In genomic region chr19:39497850-39498261, GRCh38 we compare ENCODE assay signal across 7 cellular contexts. TPM values are rescaled to one million over a fixed set of nuclear protein-coding genes. Genes with fewer than 3 reads are reported as not detected.
DNase-seq lines count a peak whose midpoint lies in the region; ATAC-seq, FAIRE-seq and TF ChIP-seq lines count a peak whose summit lies in the region.

No MANE protein-coding gene starts in this region.

- H4K20me1 ChIP-seq in Loucy (ENCODE audit: insufficient read depth, low read length, poor library complexity, severe bottlenecking), result no peaks in the 10 kb centered on the region

- H3K4me3 ChIP-seq in Loucy (ENCODE audit: low read length, poor library complexity, severe bottlenecking) (peak overlapping the region; percentile 75), ectodermal cell (ENCODE audit: insufficient read depth, low read depth, low read length) (peak overlapping the region; percentile 11), kidney (ENCODE audit: low read length in 2 of 2) (no peak overlapping the region)

- H3K9ac ChIP-seq in Loucy (ENCODE audit: low read depth, low read length, poor library complexity, severe bottlenecking) (peak overlapping the region; percentile 77), kidney (ENCODE audit: low read length in 2 of 2) (no peak overlapping the region)

- POLR2A ChIA-PET in RWPE1 (lab: Yijun Ruan, JAX; ENCODE audit: low non-redundant PET), result interaction anchor here (0.7 kb wide), 1 partner anchor 62 kb away, joined by 3 read pairs; the partner anchor contains the start of gene RPS16

- H2AFZ ChIP-seq in Loucy (ENCODE audit: low read length), result peak overlapping the region; percentile 93

- DNase-seq in ELR (ENCODE audit: low read depth) (peak; percentile 49), RWPE1 (ENCODE audit: low spot score) (no peak), kidney (no peak)
- no peak for DNase-seq in natural killer cell treated with Interleukin-12 subunit alpha and Interleukin-12 subunit beta and Interleukin-15 and Interleukin-18, amount 100 ng/mL, for 72 hours (ENCODE audit: low spot score)

- peaks cover 7% of the 10 kb centered on the region for H3K4me1 ChIP-seq in Loucy (ENCODE audit: insufficient read depth, low read length, poor library complexity, severe bottlenecking)
- H3K4me1 ChIP-seq in ectodermal cell (ENCODE audit: control insufficient read depth, insufficient read depth, low read length), result peaks cover 6% of the 10 kb centered on the region
- H3K4me1 ChIP-seq in kidney (ENCODE audit: control insufficient read depth in 1 of 2, insufficient read depth in 1 of 2, low read depth in 1 of 2, low read length in 2 of 2), result peaks cover 0 to 5% of the 10 kb centered on the region in 2 donors

- peak overlapping the region; percentile 67 for H3K4me3 Mint-ChIP-seq in natural killer cell treated with Interleukin-12 subunit alpha and Interleukin-12 subunit beta and Interleukin-15 and Interleukin-18, amount 100 ng/mL, for 72 hours

- H3K9me3 ChIP-seq in Loucy (ENCODE audit: insufficient read depth, low read depth, low read length) (no peaks in the 10 kb centered on the region), ectodermal cell (ENCODE audit: control insufficient read depth, low read length) (no peaks in the 10 kb centered on the region), kidney (ENCODE audit: control insufficient read depth in 1 of 2, low read length in 2 of 2) (no peaks in the 10 kb centered on the region)

- H3K27ac Mint-ChIP-seq in natural killer cell treated with Interleukin-12 subunit alpha and Interleukin-12 subunit beta and Interleukin-15 and Interleukin-18, amount 100 ng/mL, for 72 hours, result no peak overlapping the region

- H3K36me3 ChIP-seq in Loucy (ENCODE audit: insufficient read depth, low read length) (no peaks in the 10 kb centered on the region), ectodermal cell (ENCODE audit: control insufficient read depth, insufficient read depth, low read length) (no peaks in the 10 kb centered on the region), kidney (ENCODE audit: control insufficient read depth in 1 of 2, insufficient read depth in 2 of 2, low read length in 2 of 2) (no peaks in the 10 kb centered on the region)

- H3F3A ChIP-seq in Loucy (ENCODE audit: low read depth), result no peaks in the 10 kb centered on the region

- no peaks in the 10 kb centered on the region for H3K36me3 Mint-ChIP-seq in natural killer cell treated with Interleukin-12 subunit alpha and Interleukin-12 subunit beta and Interleukin-15 and Interleukin-18, amount 100 ng/mL, for 72 hours

- no peak for FAIRE-seq in kidney (lab: Jason Lieb, UNC)

- no peaks in the 10 kb centered on the region for H3K79me2 ChIP-seq in Loucy (ENCODE audit: insufficient read depth, low read length)

- WGBS in ectodermal cell, 2 experiments, result 0 to 1% methylated on average over 23 of the region's 23 CpGs

- H3K27ac ChIP-seq in RWPE1 (no peak overlapping the region), ectodermal cell (ENCODE audit: insufficient read depth, low read depth, low read length, poor library complexity, severe bottlenecking) (peak overlapping the region; percentile 64), kidney (ENCODE audit: low read depth in 2 of 2, low read length in 2 of 2) (no peak overlapping the region)

- CTCF ChIA-PET in RWPE1 (lab: Yijun Ruan, JAX), result interaction anchor here (0.6 to 2.2 kb wide), 6 partner anchors 17 to 57 kb away, joined by 3 to 11 read pairs (median 4); partner anchors contain the start of genes EID2 and SELENOV

- H3K9me3 Mint-ChIP-seq in natural killer cell treated with Interleukin-12 subunit alpha and Interleukin-12 subunit beta and Interleukin-15 and Interleukin-18, amount 100 ng/mL, for 72 hours, result no peaks in the 10 kb centered on the region

- intact Hi-C loops in kidney (cut with DNase I), result no loop called here

- H3K9me2 ChIP-seq in Loucy (replicated peaks; ENCODE audit: low read depth, low read length), result no peaks in the 10 kb centered on the region

- peaks cover 30 to 41% of the 10 kb centered on the region in 2 donors for H3K27me3 Mint-ChIP-seq in natural killer cell treated with Interleukin-12 subunit alpha and Interleukin-12 subunit beta and Interleukin-15 and Interleukin-18, amount 100 ng/mL, for 72 hours

- TF ChIP-seq CTCF in Loucy (conservative IDR thresholded peaks at IDR 0.05; ENCODE audit: low read length) (peak; percentile 53), RWPE1 (conservative IDR thresholded peaks at IDR 0.05; ENCODE audit: low read depth) (peak; percentile 36; the same call in 1 of the 2 replicates), kidney (IDR thresholded peaks at IDR 0.05; ENCODE audit: borderline replicate concordance, extremely low read depth, insufficient read depth) (no peak)

- ATAC-seq in natural killer cell treated with Interleukin-12 subunit alpha and Interleukin-12 subunit beta and Interleukin-15 and Interleukin-18, amount 100 ng/mL, for 72 hours, result peak; percentile 14 to 46
- no peak for ATAC-seq in HG03521 (IDR thresholded peaks at IDR 0.05; ENCODE audit: unreplicated experiment)

- peak overlapping the region; percentile 86 for H3K4me2 ChIP-seq in Loucy (ENCODE audit: low read depth, low read length, poor library complexity, severe bottlenecking)

- no peaks in the 10 kb centered on the region for H3K27me3 ChIP-seq in Loucy (ENCODE audit: insufficient read depth, low read length, poor library complexity, severe bottlenecking)
- peaks cover 54% of the 10 kb centered on the region for H3K27me3 ChIP-seq in ectodermal cell (ENCODE audit: control insufficient read depth, insufficient read depth, low read length, poor library complexity, severe bottlenecking)

- peaks cover 14 to 15% of the 10 kb centered on the region in 2 donors for H3K4me1 Mint-ChIP-seq in natural killer cell treated with Interleukin-12 subunit alpha and Interleukin-12 subunit beta and Interleukin-15 and Interleukin-18, amount 100 ng/mL, for 72 hours (ENCODE audit: low read depth in 2 of 2)

RNA-seq across cellular contexts. Expression of gene DLL3, which starts 0.9 kb away (rescaled TPM):
- 7.9 TPM for polyA plus RNA-seq in ectodermal cell (2013, experiment 1 of 4)
- 4.3 TPM for polyA plus RNA-seq in ectodermal cell (2013, experiment 2 of 4)
- polyA plus RNA-seq in ectodermal cell (2013, experiment 3 of 4), result 9.9 TPM
- 13.3 TPM for polyA plus RNA-seq in ectodermal cell (2013, experiment 4 of 4)
- under 1 TPM; 0.21 to 0.92 TPM for total RNA-seq in natural killer cell treated with Interleukin-12 subunit alpha and Interleukin-12 subunit beta and Interleukin-15 and Interleukin-18, amount 100 ng/mL, for 72 hours
- total RNA-seq in kidney, result 0.13 TPM
- polyA plus RNA-seq in kidney (ENCODE audit: insufficient read depth, low read depth, low replicate concordance), result 0.17 TPM

RNA-seq across cellular contexts. Expression of gene SELENOV, which starts 17.1 kb away (rescaled TPM):
- polyA plus RNA-seq in ectodermal cell (2013, experiment 1 of 4), result 3.5 TPM
- 4.1 TPM for polyA plus RNA-seq in ectodermal cell (2013, experiment 2 of 4)
- polyA plus RNA-seq in ectodermal cell (2013, experiment 3 of 4), result 4.1 TPM
- 3.2 TPM for polyA plus RNA-seq in ectodermal cell (2013, experiment 4 of 4)
- not detected for total RNA-seq in natural killer cell treated with Interleukin-12 subunit alpha and Interleukin-12 subunit beta and Interleukin-15 and Interleukin-18, amount 100 ng/mL, for 72 hours
- total RNA-seq in kidney, result not detected
- not detected for polyA plus RNA-seq in kidney (ENCODE audit: insufficient read depth, low read depth, low replicate concordance)

RNA-seq across cellular contexts. Expression of gene TIMM50, which starts 17.2 kb away (rescaled TPM):
- 97.3 TPM for polyA plus RNA-seq in ectodermal cell (2013, experiment 1 of 4)
- polyA plus RNA-seq in ectodermal cell (2013, experiment 2 of 4), result 97.1 TPM
- polyA plus RNA-seq in ectodermal cell (2013, experiment 3 of 4), result 68.0 TPM
- polyA plus RNA-seq in ectodermal cell (2013, experiment 4 of 4), result 83.7 TPM
- 100 to 1,000 TPM in 1 of 2 donors, 10 to 100 TPM in 1; 74.0 to 133 TPM for total RNA-seq in natural killer cell treated with Interleukin-12 subunit alpha and Interleukin-12 subunit beta and Interleukin-15 and Interleukin-18, amount 100 ng/mL, for 72 hours
- total RNA-seq in kidney, result 52.4 TPM
- 74.4 TPM for polyA plus RNA-seq in kidney (ENCODE audit: insufficient read depth, low read depth, low replicate concordance)

RNA-seq across cellular contexts. Expression of gene EID2B, which starts 34.8 kb away (rescaled TPM):
- polyA plus RNA-seq in ectodermal cell (2013, experiment 1 of 4), result 9.9 TPM
- 8.3 TPM for polyA plus RNA-seq in ectodermal cell (2013, experiment 2 of 4)
- 4.8 TPM for polyA plus RNA-seq in ectodermal cell (2013, experiment 3 of 4)
- 7.9 TPM for polyA plus RNA-seq in ectodermal cell (2013, experiment 4 of 4)
- 1 to 10 TPM; 1.9 to 5.4 TPM for total RNA-seq in natural killer cell treated with Interleukin-12 subunit alpha and Interleukin-12 subunit beta and Interleukin-15 and Interleukin-18, amount 100 ng/mL, for 72 hours
- total RNA-seq in kidney, result 3.3 TPM
- polyA plus RNA-seq in kidney (ENCODE audit: insufficient read depth, low read depth, low replicate concordance), result 4.6 TPM

RNA-seq across cellular contexts. Expression of gene EID2, which starts 42.1 kb away (rescaled TPM):
- polyA plus RNA-seq in ectodermal cell (2013, experiment 1 of 4), result 31.5 TPM
- polyA plus RNA-seq in ectodermal cell (2013, experiment 2 of 4), result 27.8 TPM
- 26.9 TPM for polyA plus RNA-seq in ectodermal cell (2013, experiment 3 of 4)
- polyA plus RNA-seq in ectodermal cell (2013, experiment 4 of 4), result 33.6 TPM
- total RNA-seq in natural killer cell treated with Interleukin-12 subunit alpha and Interleukin-12 subunit beta and Interleukin-15 and Interleukin-18, amount 100 ng/mL, for 72 hours, result 10 to 100 TPM; 10.4 to 11.4 TPM
- total RNA-seq in kidney, result 12.0 TPM
- polyA plus RNA-seq in kidney (ENCODE audit: insufficient read depth, low read depth, low replicate concordance), result 17.0 TPM

Comparison
In these comparisons a context has a peak if more than half of its experiments do, and no peak if none do; other contexts are left out.
1. H3K4me3 ChIP-seq: peak in Loucy (single experiment) and ectodermal cell (single experiment); none in kidney (0 of 2).